In the genomic region with DNA sequence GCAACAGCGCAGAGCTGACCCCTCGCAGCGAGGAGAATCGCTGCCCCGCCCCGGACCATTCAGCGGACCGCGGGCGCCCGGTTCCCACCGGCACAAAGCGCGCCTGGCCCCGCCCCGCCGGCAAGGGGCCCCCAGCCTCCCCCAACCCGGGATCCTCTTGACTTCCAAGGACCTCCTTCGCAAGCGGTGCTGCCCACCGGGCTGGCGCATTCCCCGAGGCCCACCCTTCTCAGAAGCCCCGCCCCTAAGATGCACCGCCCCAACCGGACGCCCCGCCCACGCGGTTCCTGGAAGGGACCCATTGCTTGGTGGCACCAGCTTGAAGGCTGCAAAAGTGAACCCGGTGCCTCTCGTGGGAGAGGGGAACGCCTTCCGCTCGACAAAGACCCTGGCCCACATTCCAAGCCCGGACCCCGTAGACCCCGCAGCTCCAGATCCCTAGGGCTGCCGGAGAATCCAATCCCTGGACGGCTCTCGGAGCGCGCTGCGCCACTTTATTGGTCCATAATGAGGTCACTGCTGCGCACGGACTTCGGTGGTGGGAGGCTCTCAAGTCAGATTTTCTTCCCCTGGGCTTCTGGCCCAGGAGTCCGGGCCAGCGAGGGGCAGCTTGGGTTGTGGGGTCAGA, we compare ENCODE assay signal across 9 cellular contexts. TPM values are rescaled to one million over a fixed set of nuclear protein-coding genes. Genes with fewer than 3 reads are reported as not detected.
DNase-seq lines count a peak whose midpoint lies in the region; ATAC-seq, FAIRE-seq and TF ChIP-seq lines count a peak whose summit lies in the region.
"Had no signal": no experiment of that assay in that cellular context is flagged by ENCODE, and none has a peak within 500 bp of the region (broad histone marks: within the 10 kb centered on the region; RNA-seq: fewer than 3 reads in every experiment).

No MANE protein-coding gene starts in this region.

- H4K20me1 ChIP-seq in H1 (replicated peaks in 1 of 2; ENCODE audit: control insufficient read depth in 1 of 2, insufficient read depth in 2 of 2, low read length in 2 of 2): peaks cover 9 to 21% of the 10 kb centered on the region in 2 experiments

- no peak overlapping the region for H3K27ac ChIP-seq in H1 (ENCODE audit: low read depth, low read length)

- CTCF ChIA-PET in H1 (lab: Charles Lee; ENCODE audit: partially characterized antibody): interaction anchor here (0.6 to 19.1 kb wide), 43 partner anchors 9 to 1659 kb away, joined by 3 to 353 read pairs (median 7); partner anchors contain the start of genes ACOT7, GPR153, ICMT and RNF207

- H3K27me3 Mint-ChIP-seq in T-helper 2 cell treated with Interferon-gamma antibody and Interleukin-4, amounts not matched to agents 5 μg/mL and 100 μg/mL, for 36 hours (ENCODE audit: low read depth): peaks cover 70% of the 10 kb centered on the region

- H4K5ac ChIP-seq in H1 (ENCODE audit: insufficient read length, low read depth, low read length): no peak overlapping the region

- H3K27ac Mint-ChIP-seq in T-helper 2 cell treated with Interferon-gamma antibody and Interleukin-4, amounts not matched to agents 5 μg/mL and 100 μg/mL, for 36 hours: no peak overlapping the region

- H3K4me3 ChIP-seq in H1 (ENCODE audit: extremely low read depth in 1 of 4, insufficient read depth in 2 of 4, low read depth in 3 of 4, low read length in 4 of 4): peak overlapping the region; percentile 59 to 91 (median 80)

- H2BK15ac ChIP-seq in H1 (ENCODE audit: low read length): no peak overlapping the region

- TF ChIP-seq EP300 in Ishikawa (IDR thresholded peaks at IDR 0.05; ENCODE audit: borderline replicate concordance): no peak
- TF ChIP-seq EP300 in H1 (IDR thresholded peaks at IDR 0.05; ENCODE audit: borderline replicate concordance in 1 of 2, low read depth in 2 of 2, low read length in 2 of 2): no peak

- H3K9me3 Mint-ChIP-seq in T-helper 2 cell treated with Interferon-gamma antibody and Interleukin-4, amounts not matched to agents 5 μg/mL and 100 μg/mL, for 36 hours: no peaks in the 10 kb centered on the region

- TF ChIP-seq RAD21 in Ishikawa (IDR thresholded peaks at IDR 0.05; ENCODE audit: low read depth): no peak
- TF ChIP-seq RAD21 in H1 (IDR thresholded peaks at IDR 0.05 in 1 of 2, conservative IDR thresholded peaks at IDR 0.05 in 1 of 2; ENCODE audit: low read depth in 2 of 2, low read length in 2 of 2): no peak

- H3K4me3 Mint-ChIP-seq in T-helper 2 cell treated with Interferon-gamma antibody and Interleukin-4, amounts not matched to agents 5 μg/mL and 100 μg/mL, for 36 hours: peak overlapping the region; percentile 75

- H4K8ac ChIP-seq in H1 (ENCODE audit: extremely low read depth, insufficient read depth, low read length): no peak overlapping the region

- H2BK120ac ChIP-seq in H1 (replicated peaks; ENCODE audit: low read depth, low read length): no peak overlapping the region

- H3K36me3 ChIP-seq in H1 (ENCODE audit: control insufficient read depth in 2 of 4, insufficient read depth in 4 of 4, low read length in 3 of 4): no peaks in the 10 kb centered on the region

- no peaks in the 10 kb centered on the region for H3K79me1 ChIP-seq in H1 (ENCODE audit: low read depth, low read length)

- POLR2A ChIA-PET in H1 (lab: Charles Lee; ENCODE audit: partially characterized antibody): interaction anchor here (0.8 to 9.3 kb wide), 20 partner anchors 8 to 244 kb away, joined by 3 to 64 read pairs (median 3); partner anchors contain the start of genes ACOT7, ICMT, RNF207 and RPL22

- no peak overlapping the region for H4K91ac ChIP-seq in H1 (replicated peaks; ENCODE audit: insufficient read length, low read length)

- no peak for ATAC-seq in GM21737 (IDR thresholded peaks at IDR 0.05; ENCODE audit: unreplicated experiment)
- no peak for ATAC-seq in HG02678 (IDR thresholded peaks at IDR 0.05; ENCODE audit: unreplicated experiment)

- peaks cover 23% of the 10 kb centered on the region; the same call in 1 of the 2 replicates for H3K23me2 ChIP-seq in H1 (ENCODE audit: low read depth, low read length)

- TF ChIP-seq CTCF in D721Med (IDR thresholded peaks at IDR 0.05; ENCODE audit: insufficient read depth, missing control alignments) (no peak), H1 (IDR thresholded peaks at IDR 0.05; ENCODE audit: control extremely low read depth in 1 of 3, insufficient read depth in 1 of 3, low read depth in 1 of 3, low read length in 3 of 3) (no peak)

- H3K36me3 Mint-ChIP-seq in T-helper 2 cell treated with Interferon-gamma antibody and Interleukin-4, amounts not matched to agents 5 μg/mL and 100 μg/mL, for 36 hours (ENCODE audit: low read depth): no peaks in the 10 kb centered on the region

- no peak overlapping the region for H2AK5ac ChIP-seq in H1 (ENCODE audit: low read depth, low read length)

- 9% methylated on average over 32 of the region's 49 CpGs; no CpG with 5 or more reads in 1 of the 2 experiments for WGBS in H1 (ENCODE audit: extremely low coverage in 1 of 2, insufficient coverage in 1 of 2, insufficient read length in 1 of 2, insufficient replicate concordance in 2 of 2, low coverage in 1 of 2, low lambda C conversion rate in 2 of 2, missing lambda C conversion rate in 1 of 2), 2 experiments

- H2BK12ac ChIP-seq in H1 (ENCODE audit: low read depth, low read length): no peak overlapping the region; the same call in 1 of the 2 replicates

- peak overlapping the region; percentile 56; the same call in 1 of the 2 replicates for H2BK5ac ChIP-seq in H1 (ENCODE audit: low read depth, low read length)

- no peak overlapping the region for H3K23ac ChIP-seq in H1 (ENCODE audit: insufficient read length)

- peaks cover 9 to 34% (median 27%) of the 10 kb centered on the region in 4 experiments for H3K4me1 ChIP-seq in H1 (replicated peaks in 1 of 4; ENCODE audit: control insufficient read depth in 3 of 4, insufficient read depth in 4 of 4, low read length in 3 of 4)

- no peak overlapping the region for H2AFZ ChIP-seq in H1 (ENCODE audit: low read length)

- no peaks in the 10 kb centered on the region; a peak in 1 of 4 replicates for H3K79me2 ChIP-seq in H1 (ENCODE audit: control insufficient read depth in 1 of 2, insufficient read depth in 2 of 2, low read length in 2 of 2)

- H3K56ac ChIP-seq in H1 (replicated peaks; ENCODE audit: insufficient read length, low read depth, low read length): no peak overlapping the region

- 0 out of 2 replicates have a peak overlapping the region, but pooled peaks have one; percentile 48 for H3K18ac ChIP-seq in H1 (ENCODE audit: extremely low read depth, low read length)

- no peak for TF ChIP-seq POLR2A in H1 (IDR thresholded peaks at IDR 0.05; ENCODE audit: control extremely low read depth in 1 of 2, low read depth in 2 of 2, low read length in 2 of 2)

- no peak overlapping the region for H3K9ac ChIP-seq in H1 (replicated peaks in 1 of 4; ENCODE audit: extremely low read depth in 1 of 4, low read depth in 3 of 4, low read length in 3 of 4)

- H2BK20ac ChIP-seq in H1 (ENCODE audit: low read length): no peak overlapping the region

- H3K14ac ChIP-seq in H1 (ENCODE audit: insufficient read length): no peak overlapping the region

- peaks cover 9% of the 10 kb centered on the region for H3K4me1 Mint-ChIP-seq in T-helper 2 cell treated with Interferon-gamma antibody and Interleukin-4, amounts not matched to agents 5 μg/mL and 100 μg/mL, for 36 hours (ENCODE audit: low read depth)

- no peaks in the 10 kb centered on the region for H3K9me3 ChIP-seq in H1 (ENCODE audit: insufficient read depth in 2 of 2, low read depth in 1 of 2, low read length in 1 of 2)

- DNase-seq in D721Med (ENCODE audit: insufficient read length, low spot score) (peak; percentile 58), H1 (ENCODE audit: low read depth in 1 of 2, low spot score in 2 of 2) (peak; percentile 73 to 99), SIG-M5 treated with dmso at 0.1 percent for 504 hours (lab: John Stamatoyannopoulos, UW; ENCODE audit: unreplicated experiment) (no peak)
- DNase-seq in T-helper 2 cell treated with Interferon-gamma antibody and Interleukin-4, amounts not matched to agents 5 μg/mL and 100 μg/mL, for 36 hours (ENCODE audit: low spot score): peak; percentile 26
- peak; percentile 63 to 71 for DNase-seq in stimulated activated CD8-positive, alpha-beta memory T cell treated with anti-CD3 and anti-CD28 coated beads, Interleukin-2, amount 100 ng/mL, for 48 hours (ENCODE audit: low read depth in 2 of 2)

- peaks cover 16 to 43% (median 32%) of the 10 kb centered on the region in 4 experiments for H3K27me3 ChIP-seq in H1 (replicated peaks in 1 of 4; ENCODE audit: control insufficient read depth in 3 of 4, extremely low read depth in 1 of 4, insufficient read depth in 3 of 4, low read length in 3 of 4)

- peak overlapping the region; percentile 18 to 92 for H3K4me2 ChIP-seq in H1 (ENCODE audit: insufficient read depth in 1 of 2, low read depth in 2 of 2, low read length in 2 of 2)

- FAIRE-seq in D721Med (lab: Jason Lieb, UNC) (no peak), H1 (lab: Jason Lieb, UNC) (no peak)
- FAIRE-seq: colon had no signal

- H3K4ac ChIP-seq in H1 (replicated peaks; ENCODE audit: insufficient read length, low read depth, low read length): no peak overlapping the region

RNA-seq across cellular contexts. Expression of gene HES3, which starts 2.0 kb away (rescaled TPM):
- 54.3 and 67.9 TPM in 2 replicates for total RNA-seq in H1 (2021; fragmentation: NEBNext Ultra II Directional; extraction: Animal tissue kit (Norgen Biotek cat#: 25700))
- polyA plus RNA-seq in H1 (2011; rRNA removed): 38.8 and 105 TPM in 2 replicates
- polyA plus RNA-seq in H1 (2011; cell fraction: cytosol; rRNA removed): 39.6 TPM
- 96.6 TPM for polyA plus RNA-seq in H1 (2011; cell fraction: nucleus; rRNA removed)
- polyA plus RNA-seq in H1 (2012, experiment 1 of 2): 54.8 to 62.4 TPM (median 58.8 TPM) in 4 replicates
- 66.2 TPM for polyA plus RNA-seq in H1 (2012, experiment 2 of 2)
- polyA plus RNA-seq in H1 (2013, experiment 1 of 2): 28.3 TPM
- polyA plus RNA-seq in H1 (2013, experiment 2 of 2): 27.2 TPM
- polyA minus RNA-seq in H1 (2011; rRNA and poly(A)+ RNA removed): 4.3 and 6.6 TPM in 2 replicates
- 51.3 TPM for polyA minus RNA-seq in H1 (2011; cell fraction: cytosol; rRNA and poly(A)+ RNA removed)
- 55.7 TPM for polyA minus RNA-seq in H1 (2011; cell fraction: nucleus; rRNA and poly(A)+ RNA removed)

RNA-seq across cellular contexts. Expression of gene ICMT, which starts 10.2 kb away (rescaled TPM):
- 105 and 106 TPM in 2 replicates for total RNA-seq in H1 (2021; fragmentation: NEBNext Ultra II Directional; extraction: Animal tissue kit (Norgen Biotek cat#: 25700))
- 67.4 and 68.4 TPM in 2 replicates for polyA plus RNA-seq in H1 (2011; rRNA removed)
- polyA plus RNA-seq in H1 (2011; cell fraction: cytosol; rRNA removed): 70.0 TPM
- 53.5 TPM for polyA plus RNA-seq in H1 (2011; cell fraction: nucleus; rRNA removed)
- polyA plus RNA-seq in H1 (2012, experiment 1 of 2): 72.0 to 85.5 TPM (median 82.2 TPM) in 4 replicates
- polyA plus RNA-seq in H1 (2012, experiment 2 of 2): 66.0 TPM
- 80.2 TPM for polyA plus RNA-seq in H1 (2013, experiment 1 of 2)
- polyA plus RNA-seq in H1 (2013, experiment 2 of 2): 101 TPM
- polyA minus RNA-seq in H1 (2011; rRNA and poly(A)+ RNA removed): 101 and 111 TPM in 2 replicates
- polyA minus RNA-seq in H1 (2011; cell fraction: cytosol; rRNA and poly(A)+ RNA removed): 77.6 TPM
- polyA minus RNA-seq in H1 (2011; cell fraction: nucleus; rRNA and poly(A)+ RNA removed): 47.2 TPM

RNA-seq across cellular contexts. Expression of gene GPR153, which starts 14.9 kb away (rescaled TPM):
- 5.7 and 6.1 TPM in 2 replicates for total RNA-seq in H1 (2021; fragmentation: NEBNext Ultra II Directional; extraction: Animal tissue kit (Norgen Biotek cat#: 25700))
- polyA plus RNA-seq in H1 (2011; rRNA removed): 8.1 and 15.6 TPM in 2 replicates
- 8.1 TPM for polyA plus RNA-seq in H1 (2011; cell fraction: cytosol; rRNA removed)
- 16.5 TPM for polyA plus RNA-seq in H1 (2011; cell fraction: nucleus; rRNA removed)
- 4.3 to 8.8 TPM (median 7.7 TPM) in 4 replicates for polyA plus RNA-seq in H1 (2012, experiment 1 of 2)
- 6.5 TPM for polyA plus RNA-seq in H1 (2012, experiment 2 of 2)
- 4.3 TPM for polyA plus RNA-seq in H1 (2013, experiment 1 of 2)
- polyA plus RNA-seq in H1 (2013, experiment 2 of 2): 3.9 TPM
- polyA minus RNA-seq in H1 (2011; rRNA and poly(A)+ RNA removed): 5.0 and 7.9 TPM in 2 replicates
- polyA minus RNA-seq in H1 (2011; cell fraction: cytosol; rRNA and poly(A)+ RNA removed): 8.3 TPM
- polyA minus RNA-seq in H1 (2011; cell fraction: nucleus; rRNA and poly(A)+ RNA removed): 9.7 TPM

RNA-seq across cellular contexts. Expression of gene RNF207, which starts 40.1 kb away (rescaled TPM):
- total RNA-seq in H1 (2021; fragmentation: NEBNext Ultra II Directional; extraction: Animal tissue kit (Norgen Biotek cat#: 25700)): 3.9 and 4.2 TPM in 2 replicates
- 5.4 and 15.9 TPM in 2 replicates for polyA plus RNA-seq in H1 (2011; rRNA removed)
- 9.2 TPM for polyA plus RNA-seq in H1 (2011; cell fraction: cytosol; rRNA removed)
- polyA plus RNA-seq in H1 (2011; cell fraction: nucleus; rRNA removed): 47.4 TPM
- polyA plus RNA-seq in H1 (2012, experiment 1 of 2): 2.6 to 5.0 TPM (median 3.8 TPM) in 4 replicates
- polyA plus RNA-seq in H1 (2012, experiment 2 of 2): 2.8 TPM
- polyA plus RNA-seq in H1 (2013, experiment 1 of 2): 4.3 TPM
- 3.0 TPM for polyA plus RNA-seq in H1 (2013, experiment 2 of 2)
- 4.7 and 6.1 TPM in 2 replicates for polyA minus RNA-seq in H1 (2011; rRNA and poly(A)+ RNA removed)
- polyA minus RNA-seq in H1 (2011; cell fraction: cytosol; rRNA and poly(A)+ RNA removed): 5.7 TPM
- 17.2 TPM for polyA minus RNA-seq in H1 (2011; cell fraction: nucleus; rRNA and poly(A)+ RNA removed)

RNA-seq across cellular contexts. Expression of gene RPL22, which starts 46.6 kb away (rescaled TPM):
- 521 and 545 TPM in 2 replicates for total RNA-seq in H1 (2021; fragmentation: NEBNext Ultra II Directional; extraction: Animal tissue kit (Norgen Biotek cat#: 25700))
- 66.8 and 133 TPM in 2 replicates for polyA plus RNA-seq in H1 (2011; rRNA removed)
- 234 TPM for polyA plus RNA-seq in H1 (2011; cell fraction: cytosol; rRNA removed)
- polyA plus RNA-seq in H1 (2011; cell fraction: nucleus; rRNA removed): 28.4 TPM
- polyA plus RNA-seq in H1 (2012, experiment 1 of 2): 870 to 2,565 TPM (median 1,339 TPM) in 4 replicates
- 330 TPM for polyA plus RNA-seq in H1 (2012, experiment 2 of 2)
- 1,194 TPM for polyA plus RNA-seq in H1 (2013, experiment 1 of 2)
- polyA plus RNA-seq in H1 (2013, experiment 2 of 2): 1,207 TPM
- polyA minus RNA-seq in H1 (2011; rRNA and poly(A)+ RNA removed): 27.6 and 29.8 TPM in 2 replicates
- 49.7 TPM for polyA minus RNA-seq in H1 (2011; cell fraction: cytosol; rRNA and poly(A)+ RNA removed)
- 47.9 TPM for polyA minus RNA-seq in H1 (2011; cell fraction: nucleus; rRNA and poly(A)+ RNA removed)
